In genomic region chr1:160705824-160706223, GRCh38 we compare ENCODE assay signal across 6 cellular contexts. TPM values are rescaled to one million over a fixed set of nuclear protein-coding genes. Genes with fewer than 3 reads are reported as not detected.
"Had no signal": no experiment of that assay in that cellular context is flagged by ENCODE, and none has a peak within 500 bp of the region (broad histone marks: within the 10 kb centered on the region; RNA-seq: fewer than 3 reads in every experiment).

No MANE protein-coding gene starts in this region.

RNA-seq across cellular contexts. Expression of gene CD48, which starts 5.8 kb away (rescaled TPM):
- total RNA-seq: astrocyte, mammary epithelial cell, osteocyte, pulmonary artery endothelial cell, temporal lobe had no signal

RNA-seq across cellular contexts. Expression of gene SLAMF7, which starts 33.2 kb away (rescaled TPM):
- total RNA-seq: osteocyte, pulmonary artery endothelial cell had no signal

RNA-seq across cellular contexts. Expression of gene SLAMF1, which starts 59.0 kb away (rescaled TPM):
- total RNA-seq: astrocyte, gastrocnemius medialis, mammary epithelial cell, osteocyte, pulmonary artery endothelial cell, temporal lobe had no signal
